14 cellular contexts compared by ENCODE assay signal in genomic region chr3:16536344-16536663, GRCh38.
"Had no signal": no experiment of that assay in that cellular context is flagged by ENCODE, and none has a peak within 500 bp of the region (broad histone marks: within the 10 kb centered on the region; RNA-seq: fewer than 3 reads in every experiment).

No MANE protein-coding gene starts in this region.

- H3K4me1 Mint-ChIP-seq: activated CD4-positive, alpha-beta memory T cell treated with anti-CD3 and anti-CD28 coated beads, Interleukin-2, amount 10 ng/mL, durations not matched to agents 7 days and 5 days; activated naive CD8-positive, alpha-beta T cell treated with anti-CD3 and anti-CD28 coated beads for 36 hours had no signal

- H2AFZ ChIP-seq: parathyroid adenoma had no signal

- H3K4me1 ChIP-seq: breast epithelium, esophagus squamous epithelium, tibial artery had no signal

- FAIRE-seq: islet of Langerhans had no signal

- H3K9me3 Mint-ChIP-seq: activated CD4-positive, alpha-beta memory T cell treated with anti-CD3 and anti-CD28 coated beads, Interleukin-2, amount 10 ng/mL, durations not matched to agents 7 days and 5 days; activated naive CD8-positive, alpha-beta T cell treated with anti-CD3 and anti-CD28 coated beads for 36 hours; activated T-cell treated with anti-CD3 and anti-CD28 coated beads, Interleukin-2, amount 50 U/mL, for 72 hours had no signal

- H3K27ac ChIP-seq: breast epithelium, esophagus squamous epithelium, parathyroid adenoma, tibial artery had no signal

- H3K27ac Mint-ChIP-seq: activated CD4-positive, alpha-beta memory T cell treated with anti-CD3 and anti-CD28 coated beads, Interleukin-2, amount 10 ng/mL, durations not matched to agents 7 days and 5 days; activated naive CD8-positive, alpha-beta T cell treated with anti-CD3 and anti-CD28 coated beads for 36 hours; activated T-cell treated with anti-CD3 and anti-CD28 coated beads, Interleukin-2, amount 50 U/mL, for 72 hours had no signal

- H3K4me3 ChIP-seq: breast epithelium, esophagus squamous epithelium, mucosa of descending colon, tibial artery had no signal

- H3K36me3 ChIP-seq: breast epithelium, esophagus squamous epithelium, tibial artery had no signal

- ATAC-seq: mucosa of descending colon had no signal

- H3K79me2 ChIP-seq: parathyroid adenoma had no signal

- H3K9me3 ChIP-seq: breast epithelium, esophagus squamous epithelium, mucosa of descending colon, tibial artery had no signal

- DNase-seq: activated CD4-positive, alpha-beta memory T cell treated with anti-CD3 and anti-CD28 coated beads, Interleukin-2, amount 10 ng/mL, durations not matched to agents 7 days and 5 days; activated CD4-positive, alpha-beta T cell treated with anti-CD3 and anti-CD28 coated beads for 1 hour; activated CD8-positive, alpha-beta memory T cell treated with anti-CD3 and anti-CD28 coated beads, Interleukin-2, amount 50 U/mL, for 4 hours; activated gamma-delta T cell treated with Interleukin-2 at 50 U/mL for 16 hours; activated naive CD8-positive, alpha-beta T cell treated with anti-CD3 and anti-CD28 coated beads for 36 hours; activated T-cell treated with anti-CD3 and anti-CD28 coated beads, Interleukin-2, amount 50 U/mL, for 72 hours; esophagus squamous epithelium; foreskin fibroblast; mucosa of descending colon; stimulated activated CD4-positive, alpha-beta T cell treated with anti-CD3 and anti-CD28 coated beads, Interleukin-4, amount 100 ng/mL, for 4 hours; tibial artery had no signal

- H3K9ac ChIP-seq: parathyroid adenoma had no signal

- H3K4me3 Mint-ChIP-seq: activated CD4-positive, alpha-beta memory T cell treated with anti-CD3 and anti-CD28 coated beads, Interleukin-2, amount 10 ng/mL, durations not matched to agents 7 days and 5 days; activated naive CD8-positive, alpha-beta T cell treated with anti-CD3 and anti-CD28 coated beads for 36 hours; activated T-cell treated with anti-CD3 and anti-CD28 coated beads, Interleukin-2, amount 50 U/mL, for 72 hours had no signal
